In the genomic region with DNA sequence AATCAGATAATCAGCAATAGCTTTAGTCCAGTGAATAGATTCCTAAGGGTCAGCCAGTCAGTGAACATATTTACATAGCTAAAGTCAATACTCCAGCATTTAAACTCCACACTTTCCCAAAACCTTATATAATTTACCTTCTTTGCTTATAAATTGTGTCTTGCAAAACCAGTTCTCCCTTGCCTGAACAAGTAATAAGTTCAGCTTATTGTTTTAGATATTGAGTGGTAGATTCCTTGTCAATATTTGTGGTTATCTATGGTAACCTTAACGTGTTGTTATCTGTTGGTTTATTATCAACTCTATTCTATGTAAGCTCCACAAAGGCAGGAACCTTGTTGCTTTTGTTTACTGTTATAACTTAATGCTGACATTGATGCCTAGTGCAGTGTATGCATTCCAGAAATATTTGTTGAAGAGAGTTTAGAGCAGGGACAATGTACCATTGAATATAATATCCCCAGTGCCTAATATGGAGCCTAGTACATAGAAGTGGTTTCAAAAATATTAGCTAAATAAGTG, we compare ENCODE assay signal across 20 cellular contexts. TPM values are rescaled to one million over a fixed set of nuclear protein-coding genes. Genes with fewer than 3 reads are reported as not detected.
DNase-seq lines count a peak whose midpoint lies in the region; ATAC-seq and TF ChIP-seq lines count a peak whose summit lies in the region.
"Had no signal": no experiment of that assay in that cellular context is flagged by ENCODE, and none has a peak within 500 bp of the region (broad histone marks: within the 10 kb centered on the region; RNA-seq: fewer than 3 reads in every experiment).

No MANE protein-coding gene starts in this region.

- H3K9me3 Mint-ChIP-seq in activated CD8-positive, alpha-beta T cell treated with anti-CD3 and anti-CD28 coated beads for 36 hours, result peaks cover 4% of the 10 kb centered on the region
- H3K9me3 Mint-ChIP-seq in T-helper 2 cell treated with Interferon-gamma antibody and Interleukin-4, amounts not matched to agents 5 μg/mL and 100 μg/mL, for 36 hours, result peaks cover 3% of the 10 kb centered on the region

- no peak for TF ChIP-seq CTCF in liver (IDR thresholded peaks at IDR 0.05; ENCODE audit: low read depth, low read length, missing input control)
- no peak for TF ChIP-seq CTCF in activated CD8-positive, alpha-beta T cell treated with anti-CD3 and anti-CD28 coated beads for 36 hours (IDR thresholded peaks at IDR 0.05)

- intact Hi-C loops in activated CD8-positive, alpha-beta T cell treated with anti-CD3 and anti-CD28 coated beads for 36 hours (cut with micrococcal nuclease), result no loop called here

- H3K27me3 Mint-ChIP-seq in activated CD8-positive, alpha-beta T cell treated with anti-CD3 and anti-CD28 coated beads for 36 hours, result peaks cover 8% of the 10 kb centered on the region
- H3K27me3 Mint-ChIP-seq in T-helper 2 cell treated with Interferon-gamma antibody and Interleukin-4, amounts not matched to agents 5 μg/mL and 100 μg/mL, for 36 hours (ENCODE audit: low read depth), result peaks cover 5% of the 10 kb centered on the region

- H3K9me3 ChIP-seq in liver (ENCODE audit: control insufficient read depth in 4 of 4, low read length in 3 of 4), result peaks cover 0 to 5% (median 3%) of the 10 kb centered on the region in 4 donors
- H3K9me3 ChIP-seq: BE2C had no signal

- CTCF ChIA-PET in activated CD8-positive, alpha-beta T cell treated with anti-CD3 and anti-CD28 coated beads for 36 hours (lab: Charles Lee), result interaction anchor here (1.1 to 3.1 kb wide), 5 partner anchors 13 to 392 kb away, joined by 3 to 14 read pairs (median 3); no protein-coding TSS in a partner anchor

- H3K36me3 Mint-ChIP-seq in activated CD8-positive, alpha-beta T cell treated with anti-CD3 and anti-CD28 coated beads for 36 hours (ENCODE audit: low read depth), result no peaks in the 10 kb centered on the region
- no peaks in the 10 kb centered on the region for H3K36me3 Mint-ChIP-seq in T-helper 2 cell treated with Interferon-gamma antibody and Interleukin-4, amounts not matched to agents 5 μg/mL and 100 μg/mL, for 36 hours (ENCODE audit: low read depth)
- H3K36me3 Mint-ChIP-seq: CD4-positive, alpha-beta memory T cell had no signal

- TF ChIP-seq RAD21 in liver (IDR thresholded peaks at IDR 0.05), result no peak

- POLR2A ChIA-PET in activated CD8-positive, alpha-beta T cell treated with anti-CD3 and anti-CD28 coated beads for 36 hours (lab: Charles Lee), result no interaction called here

- peaks cover 2% of the 10 kb centered on the region for H3K4me1 Mint-ChIP-seq in activated CD8-positive, alpha-beta T cell treated with anti-CD3 and anti-CD28 coated beads for 36 hours (ENCODE audit: low read depth)
- H3K4me1 Mint-ChIP-seq in T-helper 2 cell treated with Interferon-gamma antibody and Interleukin-4, amounts not matched to agents 5 μg/mL and 100 μg/mL, for 36 hours (ENCODE audit: low read depth), result no peaks in the 10 kb centered on the region
- H3K4me1 Mint-ChIP-seq: CD4-positive, alpha-beta memory T cell had no signal

- H3K27ac ChIP-seq in liver (ENCODE audit: low read depth in 1 of 2, low read length in 2 of 2), result no peak overlapping the region

- H3K27ac Mint-ChIP-seq in activated CD8-positive, alpha-beta T cell treated with anti-CD3 and anti-CD28 coated beads for 36 hours, result no peak overlapping the region
- no peak overlapping the region for H3K27ac Mint-ChIP-seq in T-helper 2 cell treated with Interferon-gamma antibody and Interleukin-4, amounts not matched to agents 5 μg/mL and 100 μg/mL, for 36 hours
- H3K27ac Mint-ChIP-seq: CD4-positive, alpha-beta memory T cell; GM23338 had no signal

- no peaks in the 10 kb centered on the region for H3K36me3 ChIP-seq in liver (ENCODE audit: control insufficient read depth in 4 of 4, insufficient read depth in 3 of 4, low read depth in 1 of 4, low read length in 3 of 4)
- H3K36me3 ChIP-seq: BE2C had no signal

- H3K27me3 ChIP-seq in liver (ENCODE audit: control insufficient read depth in 4 of 4, insufficient read depth in 4 of 4, low read length in 3 of 4), result no peaks in the 10 kb centered on the region
- H3K27me3 ChIP-seq: BE2C had no signal

- no peak overlapping the region for H3K4me3 ChIP-seq in liver (ENCODE audit: low read depth in 1 of 3, low read length in 3 of 3)
- H3K4me3 ChIP-seq: GM23338 had no signal

- 21% methylated on average over 1 of the region's 1 CpG for WGBS in liver

- no peaks in the 10 kb centered on the region for H3K4me1 ChIP-seq in liver (ENCODE audit: control insufficient read depth in 4 of 4, insufficient read depth in 4 of 4, low read length in 3 of 4)
- H3K4me1 ChIP-seq: BE2C had no signal

- no peak overlapping the region for H3K4me3 Mint-ChIP-seq in activated CD8-positive, alpha-beta T cell treated with anti-CD3 and anti-CD28 coated beads for 36 hours
- H3K4me3 Mint-ChIP-seq in T-helper 2 cell treated with Interferon-gamma antibody and Interleukin-4, amounts not matched to agents 5 μg/mL and 100 μg/mL, for 36 hours, result no peak overlapping the region
- H3K4me3 Mint-ChIP-seq: CD4-positive, alpha-beta memory T cell; GM23338 had no signal

- DNase-seq in DMS53 (lab: John Stamatoyannopoulos, UW) (peak; percentile 61), NCI-H226 (peak; percentile 15), dermis blood vessel endothelial cell (peak; percentile 9), hypothalamus (lab: John Stamatoyannopoulos, UW) (no peak), NCI-H1436 (lab: John Stamatoyannopoulos, UW) (no peak)
- DNase-seq in activated CD8-positive, alpha-beta T cell treated with anti-CD3 and anti-CD28 coated beads for 36 hours, result no peak
- DNase-seq in T-helper 2 cell treated with Interferon-gamma antibody and Interleukin-4, amounts not matched to agents 5 μg/mL and 100 μg/mL, for 36 hours (ENCODE audit: low spot score), result no peak
- DNase-seq: BE2C; CD4-positive, alpha-beta memory T cell; EL; Karpas-422; NCI-H1417 treated with DMSO at 0.1 percent for 48 hours; NCI-H2107; NCI-H345; NCI-H774; SHP77 had no signal

- no peak for ATAC-seq in activated CD8-positive, alpha-beta T cell treated with anti-CD3 and anti-CD28 coated beads for 36 hours
- ATAC-seq: GM23338, Panc1 had no signal

- H3K9ac ChIP-seq in liver (ENCODE audit: low read depth in 1 of 2, low read length in 2 of 2), result no peak overlapping the region

TF ChIP-seq in liver, 16 proteins besides CTCF, POLR2A, EP300 and RAD21:
- TF ChIP-seq FOXA2 (IDR thresholded peaks at IDR 0.05) (peak; percentile 17), HNF4A (conservative IDR thresholded peaks at IDR 0.05) (no peak)

RNA-seq across cellular contexts. Expression of gene PLSCR5, which starts 24.0 kb away (rescaled TPM):
- total RNA-seq in dermis blood vessel endothelial cell (not detected in 2 replicates), liver (not detected)
- not detected for polyA plus RNA-seq in liver
- not detected for total RNA-seq in activated CD8-positive, alpha-beta T cell treated with anti-CD3 and anti-CD28 coated beads for 36 hours
- total RNA-seq: CD4-positive, alpha-beta memory T cell; GM23338 had no signal
- polyA plus RNA-seq: AG04450; CD4-positive, alpha-beta memory T cell; GM23338 had no signal

RNA-seq across cellular contexts. Expression of gene PLSCR1, which starts 36.7 kb away (rescaled TPM):
- total RNA-seq in dermis blood vessel endothelial cell (102 and 131 TPM in 2 replicates), liver (10 to 100 TPM; 30.2 to 76.4 TPM)
- polyA plus RNA-seq in liver, result 10 to 100 TPM; 31.0 to 37.7 TPM
- total RNA-seq in activated CD8-positive, alpha-beta T cell treated with anti-CD3 and anti-CD28 coated beads for 36 hours, result 10 to 100 TPM; 36.4 to 38.9 TPM

Comparison
In these comparisons a context has a peak if more than half of its experiments do, and no peak if none do; other contexts are left out.
1. DNase-seq: peak in DMS53 (single experiment), NCI-H226 (single experiment) and dermis blood vessel endothelial cell (single experiment); none in hypothalamus (0 of 51), activated CD8-positive, alpha-beta T cell treated with anti-CD3 and anti-CD28 coated beads for 36 hours (single experiment), NCI-H1436 (single experiment) and T-helper 2 cell treated with Interferon-gamma antibody and Interleukin-4, amounts not matched to agents 5 μg/mL and 100 μg/mL, for 36 hours (single experiment).